8 cellular contexts compared by ENCODE assay signal in the genomic region with DNA sequence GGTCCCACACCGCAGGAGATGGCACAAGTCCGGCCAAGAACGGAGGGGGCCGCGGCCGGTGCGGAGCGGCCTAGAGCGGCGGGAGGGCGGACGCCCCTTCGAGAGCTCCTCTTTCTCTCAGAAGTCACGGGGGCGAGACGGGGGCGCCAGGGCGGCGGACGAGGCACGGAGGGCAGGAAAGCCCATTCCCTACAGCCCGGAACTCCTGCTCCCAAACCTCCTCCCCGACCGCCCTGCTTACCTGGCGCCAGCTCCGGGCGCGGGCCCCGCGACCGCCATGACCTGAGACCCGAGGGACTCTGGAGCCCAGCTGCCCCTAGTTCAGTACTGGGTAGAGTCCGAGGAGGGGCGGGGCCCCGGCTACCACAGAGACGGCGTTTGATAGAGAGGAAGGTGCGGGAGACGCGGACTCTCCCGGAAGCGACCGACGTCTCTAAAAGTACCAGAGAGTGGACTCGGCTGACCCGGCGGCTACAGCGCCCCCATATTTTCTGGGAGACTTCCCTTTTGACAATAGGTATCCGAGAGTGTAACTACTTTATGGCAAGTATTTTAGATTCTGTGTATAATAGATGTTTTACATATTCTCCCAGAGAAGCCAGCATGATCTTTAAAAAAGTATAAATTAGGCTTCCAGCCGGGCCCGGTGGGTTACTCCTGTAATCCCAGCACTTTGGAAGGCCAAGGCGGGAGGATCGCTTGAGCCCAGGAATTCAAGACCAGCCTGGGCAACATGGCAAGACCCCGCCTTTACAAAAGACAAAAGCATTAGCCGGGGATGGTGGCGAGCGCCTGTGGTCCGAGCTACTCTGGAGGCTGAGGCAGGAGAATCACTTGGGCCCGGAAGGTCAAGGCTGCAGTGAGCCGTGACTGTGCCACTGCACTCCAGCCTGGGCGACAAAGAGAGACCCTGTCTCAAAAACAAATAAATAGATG. TPM values are rescaled to one million over a fixed set of nuclear protein-coding genes. Genes with fewer than 3 reads are reported as not detected.
A peak's percentile ranks its signal among the peaks of the same experiment; 100 is the strongest.
DNase-seq lines count a peak whose midpoint lies in the region; ATAC-seq and TF ChIP-seq lines count a peak whose summit lies in the region.

Gene ABCD4, minus strand, starts transcription at position 301 of the 936 bp plus-strand sequence. Its CDS starts 22 bp downstream, at position 279.

- H3K79me1 ChIP-seq in trophoblast cell (ENCODE audit: low read length), result peaks cover 4% of the 10 kb centered on the region

- H4K91ac ChIP-seq in trophoblast cell (ENCODE audit: low read depth, low read length), result peak within 1 kb of the TSS; percentile 90

- peak within 1 kb of the TSS; percentile 94 for H4K12ac ChIP-seq in trophoblast cell (ENCODE audit: low read depth, low read length)

- peak within 1 kb of the TSS; percentile 96 for H3K9ac ChIP-seq in trophoblast cell (ENCODE audit: low read length)

- H3K4me1 ChIP-seq in trophoblast cell (ENCODE audit: control insufficient read depth in 1 of 2, insufficient read depth in 2 of 2, low read length in 2 of 2) (peaks cover 0 to 7% of the 10 kb centered on the region in 2 experiments), transverse colon (peaks cover 4 to 23% (median 9%) of the 10 kb centered on the region in 4 donors)

- peak within 1 kb of the TSS; percentile 96 for H4K8ac ChIP-seq in trophoblast cell (ENCODE audit: low read depth, low read length)

- peak within 1 kb of the TSS; percentile 96 for H2AFZ ChIP-seq in trophoblast cell (ENCODE audit: insufficient read depth, low read length, poor library complexity)

- H3K14ac ChIP-seq in trophoblast cell (ENCODE audit: low read length), result peak within 1 kb of the TSS; percentile 98

- DNase-seq in NCI-H1105 treated with DMSO at 0.1 percent for 48 hours (lab: John Stamatoyannopoulos, UW) (peak; percentile 95), SW 1271 (lab: John Stamatoyannopoulos, UW) (peak; percentile 88 to 97), Right ventricle myocardium superior (peak; percentile 98), trophoblast cell (peak; percentile 91 to 92), transverse colon (peak; percentile 96)
- peak; percentile 67 for DNase-seq in activated naive CD8-positive, alpha-beta T cell treated with anti-CD3 and anti-CD28 coated beads, Interleukin-2, amount 50 U/mL, for 16 hours (ENCODE audit: low read depth, low spot score)

- peak within 1 kb of the TSS; percentile 97 for H3K4me3 ChIP-seq in trophoblast cell (ENCODE audit: low read depth, low read length)
- peak within 1 kb of the TSS; percentile 67 to 98 (median 88) for H3K4me3 ChIP-seq in transverse colon

- peak within 1 kb of the TSS; percentile 96 for H3K18ac ChIP-seq in trophoblast cell (ENCODE audit: low read length)

- intact Hi-C loops in Right ventricle myocardium superior (cut with DNase I), result no loop called here
- intact Hi-C loops in transverse colon (cut with DNase I; ENCODE audit: low total_unique reads), result no loop called here

- TF ChIP-seq POLR2A in transverse colon (IDR thresholded peaks at IDR 0.05), result peak; percentile 84

- H3K27ac ChIP-seq in trophoblast cell (ENCODE audit: low read depth, low read length), result peak within 1 kb of the TSS; percentile 76
- H3K27ac ChIP-seq in transverse colon, result peak within 1 kb of the TSS; percentile 86 to 94 (median 89)

- H2BK120ac ChIP-seq in trophoblast cell (ENCODE audit: insufficient read depth, low read length, poor library complexity), result peak within 1 kb of the TSS; percentile 88

- H3K27me3 ChIP-seq in trophoblast cell (ENCODE audit: insufficient read depth, low read length), result no peaks in the 10 kb centered on the region
- no peaks in the 10 kb centered on the region for H3K27me3 ChIP-seq in transverse colon

- peak within 1 kb of the TSS; percentile 78 for H3K4me2 ChIP-seq in trophoblast cell (ENCODE audit: low read length)

- no peak within 1 kb of the TSS for H3K23ac ChIP-seq in trophoblast cell (ENCODE audit: low read length)

- no peak for TF ChIP-seq EP300 in transverse colon (IDR thresholded peaks at IDR 0.05; ENCODE audit: low read depth)

- ATAC-seq in HG02678 (IDR thresholded peaks at IDR 0.05; ENCODE audit: unreplicated experiment) (peak; percentile 99), Right ventricle myocardium superior (ENCODE audit: poor library complexity) (peak; percentile 99)

- H3K4ac ChIP-seq in trophoblast cell (ENCODE audit: low read depth, low read length), result peak within 1 kb of the TSS; percentile 90

- no CpG with 5 or more reads among the region's 61 CpGs for WGBS in trophoblast cell (ENCODE audit: extremely low coverage, insufficient coverage, insufficient read length)
- WGBS in transverse colon (ENCODE audit: low coverage in 1 of 2), 2 donors, result 19 to 25% methylated on average over 26 to 48 of the region's 61 CpGs

- H2BK5ac ChIP-seq in trophoblast cell (ENCODE audit: low read depth, low read length, poor library complexity), result peak within 1 kb of the TSS; percentile 80

- in situ Hi-C loops in transverse colon (cut with MboI; ENCODE audit: low pct_ligation_motif_present in 1 of 4, low pct_unique_long_range_greater_than_20kb in 1 of 4, low sequenced_read_pairs in 3 of 4), result no loop called here

- H2AK5ac ChIP-seq in trophoblast cell (ENCODE audit: low read length), result peak within 1 kb of the TSS; percentile 35

- H3K79me2 ChIP-seq in trophoblast cell (ENCODE audit: control insufficient read depth, insufficient read depth, low read length, poor library complexity), result peaks cover 8% of the 10 kb centered on the region

- H3K36me3 ChIP-seq in trophoblast cell (ENCODE audit: control insufficient read depth in 1 of 2, insufficient read depth in 2 of 2, low read length in 2 of 2), result peaks cover 9 to 12% of the 10 kb centered on the region in 2 experiments
- peaks cover 0 to 15% (median 0%) of the 10 kb centered on the region in 4 donors for H3K36me3 ChIP-seq in transverse colon

- no peak within 1 kb of the TSS for H2BK12ac ChIP-seq in trophoblast cell (ENCODE audit: low read length)

- TF ChIP-seq CTCF in GM12873 (IDR thresholded peaks at IDR 0.05; ENCODE audit: insufficient read depth, low read depth, low read length, missing control alignments) (peak; percentile 47), transverse colon (IDR thresholded peaks at IDR 0.05) (peak in 3 of 5 experiments; percentile 7 to 31 (median 26))

- no peaks in the 10 kb centered on the region for H3K9me3 ChIP-seq in trophoblast cell (ENCODE audit: insufficient read depth, low read depth, low read length)
- H3K9me3 ChIP-seq in transverse colon, result no peaks in the 10 kb centered on the region

RNA-seq across cellular contexts. Expression of gene ABCD4, which starts in this region (rescaled TPM):
- total RNA-seq in Right ventricle myocardium superior (22.1 TPM), transverse colon (100 to 1,000 TPM in 1 of 4 donors, 10 to 100 TPM in 3; 51.6 to 107 (median 73.1) TPM)
- polyA plus RNA-seq in trophoblast cell (2013), result 20.8 and 21.0 TPM in 2 replicates

Comparison
In these comparisons a context has a peak if more than half of its experiments do, and no peak if none do; other contexts are left out.
1. Peak in every context shown above with its lines: DNase-seq, ATAC-seq, H3K4me3 ChIP-seq and H3K27ac ChIP-seq.